In genomic region chr2:127769587-127769986, GRCh38 we compare ENCODE assay signal across 22 cellular contexts. TPM values are rescaled to one million over a fixed set of nuclear protein-coding genes. Genes with fewer than 3 reads are reported as not detected.
DNase-seq lines count a peak whose midpoint lies in the region; ATAC-seq and TF ChIP-seq lines count a peak whose summit lies in the region.
"Had no signal": no experiment of that assay in that cellular context is flagged by ENCODE, and none has a peak within 500 bp of the region (broad histone marks: within the 10 kb centered on the region; RNA-seq: fewer than 3 reads in every experiment).

No MANE protein-coding gene starts in this region.

- TF ChIP-seq CTCF in endothelial cell (IDR thresholded peaks at IDR 0.05; ENCODE audit: unreplicated experiment) = no peak

- H3K4me1 Mint-ChIP-seq in activated naive CD8-positive, alpha-beta T cell (ENCODE audit: low read depth) = peaks cover 15% of the 10 kb centered on the region
- H3K4me1 Mint-ChIP-seq in activated naive CD8-positive, alpha-beta T cell treated with anti-CD3 and anti-CD28 coated beads, Interleukin-2, amount 50 U/mL, for 24 hours = peaks cover 11% of the 10 kb centered on the region
- no peaks in the 10 kb centered on the region for H3K4me1 Mint-ChIP-seq in endothelial cell (ENCODE audit: unreplicated experiment)
- H3K4me1 Mint-ChIP-seq in stimulated activated memory B cell treated with anti-CD40 and anti-IgM and Interleukin-4, amounts not matched to agents 10 μg/mL and 1 μg/mL and 100 μg/mL, for 72 hours = peaks cover 8% of the 10 kb centered on the region
- H3K4me1 Mint-ChIP-seq: CD14-positive monocyte had no signal

- H3K27ac ChIP-seq in HUES6 (ENCODE audit: low read depth, low read length) = 0 out of 2 replicates have a peak overlapping the region, but pooled peaks have one; percentile 41
- H3K27ac ChIP-seq: ovary, right lobe of liver had no signal

- peak overlapping the region; percentile 59 for H3K27ac Mint-ChIP-seq in activated naive CD8-positive, alpha-beta T cell
- H3K27ac Mint-ChIP-seq in activated naive CD8-positive, alpha-beta T cell treated with anti-CD3 and anti-CD28 coated beads, Interleukin-2, amount 50 U/mL, for 24 hours = no peak overlapping the region
- peak overlapping the region; percentile 13 for H3K27ac Mint-ChIP-seq in endothelial cell (ENCODE audit: unreplicated experiment)
- H3K27ac Mint-ChIP-seq in stimulated activated memory B cell treated with anti-CD40 and anti-IgM and Interleukin-4, amounts not matched to agents 10 μg/mL and 1 μg/mL and 100 μg/mL, for 72 hours = peak overlapping the region; percentile 70

- H3K4me3 Mint-ChIP-seq in activated naive CD8-positive, alpha-beta T cell = no peak overlapping the region
- H3K4me3 Mint-ChIP-seq in activated naive CD8-positive, alpha-beta T cell treated with anti-CD3 and anti-CD28 coated beads, Interleukin-2, amount 50 U/mL, for 24 hours = no peak overlapping the region
- H3K4me3 Mint-ChIP-seq in endothelial cell (ENCODE audit: unreplicated experiment) = no peak overlapping the region
- H3K4me3 Mint-ChIP-seq in stimulated activated memory B cell treated with anti-CD40 and anti-IgM and Interleukin-4, amounts not matched to agents 10 μg/mL and 1 μg/mL and 100 μg/mL, for 72 hours = no peak overlapping the region
- H3K4me3 Mint-ChIP-seq: CD14-positive monocyte had no signal

- no peaks in the 10 kb centered on the region for H3K9me3 Mint-ChIP-seq in activated naive CD8-positive, alpha-beta T cell (ENCODE audit: low read depth)
- H3K9me3 Mint-ChIP-seq in activated naive CD8-positive, alpha-beta T cell treated with anti-CD3 and anti-CD28 coated beads, Interleukin-2, amount 50 U/mL, for 24 hours = no peaks in the 10 kb centered on the region
- H3K9me3 Mint-ChIP-seq in endothelial cell (ENCODE audit: unreplicated experiment) = no peaks in the 10 kb centered on the region
- no peaks in the 10 kb centered on the region for H3K9me3 Mint-ChIP-seq in stimulated activated memory B cell treated with anti-CD40 and anti-IgM and Interleukin-4, amounts not matched to agents 10 μg/mL and 1 μg/mL and 100 μg/mL, for 72 hours
- H3K9me3 Mint-ChIP-seq: CD14-positive monocyte had no signal

- no peaks in the 10 kb centered on the region for H3K9me3 ChIP-seq in HUES6 (ENCODE audit: control insufficient read depth, insufficient read depth, low read depth, low read length)
- H3K9me3 ChIP-seq: ovary, right lobe of liver had no signal

- peaks cover 7% of the 10 kb centered on the region for H3K36me3 Mint-ChIP-seq in activated naive CD8-positive, alpha-beta T cell
- peaks cover 34% of the 10 kb centered on the region for H3K36me3 Mint-ChIP-seq in activated naive CD8-positive, alpha-beta T cell treated with anti-CD3 and anti-CD28 coated beads, Interleukin-2, amount 50 U/mL, for 24 hours (ENCODE audit: low read depth)
- H3K36me3 Mint-ChIP-seq in endothelial cell (ENCODE audit: low read depth, unreplicated experiment) = peaks cover 14% of the 10 kb centered on the region
- H3K36me3 Mint-ChIP-seq in stimulated activated memory B cell treated with anti-CD40 and anti-IgM and Interleukin-4, amounts not matched to agents 10 μg/mL and 1 μg/mL and 100 μg/mL, for 72 hours = peaks cover 28% of the 10 kb centered on the region

- H3K9ac ChIP-seq in HUES6 (ENCODE audit: low read length) = no peak overlapping the region
- H3K9ac ChIP-seq: GM23248 had no signal

- H3K4me1 ChIP-seq in HUES6 (ENCODE audit: control insufficient read depth, insufficient read depth, low read length) = no peaks in the 10 kb centered on the region
- H3K4me1 ChIP-seq: right lobe of liver had no signal

- DNase-seq in activated naive CD8-positive, alpha-beta T cell treated with anti-CD3 and anti-CD28 coated beads, Interleukin-2, amount 50 U/mL, for 24 hours = no peak
- DNase-seq in endothelial cell (ENCODE audit: low spot score) (no peak), H4 (ENCODE audit: low spot score) (no peak), NCI-H510A (lab: John Stamatoyannopoulos, UW) (no peak), HT-29 (ENCODE audit: low spot score) (no peak)
- DNase-seq: activated CD4-positive, alpha-beta T cell treated with anti-CD3 and anti-CD28 coated beads for 1 hour; activated effector memory CD4-positive, alpha-beta T cell treated with Interleukin-2 at 50 U/mL for 16 hours; amygdala; foreskin keratinocyte; GDM1; GM23248; hippocampal formation; NCI-H1092; NCI-H2081; ovary; right lobe of liver; RPMI8226; T1000 had no signal

- H3K27me3 Mint-ChIP-seq in activated naive CD8-positive, alpha-beta T cell = no peaks in the 10 kb centered on the region
- H3K27me3 Mint-ChIP-seq in activated naive CD8-positive, alpha-beta T cell treated with anti-CD3 and anti-CD28 coated beads, Interleukin-2, amount 50 U/mL, for 24 hours = no peaks in the 10 kb centered on the region
- no peaks in the 10 kb centered on the region for H3K27me3 Mint-ChIP-seq in endothelial cell (ENCODE audit: unreplicated experiment)
- H3K27me3 Mint-ChIP-seq in stimulated activated memory B cell treated with anti-CD40 and anti-IgM and Interleukin-4, amounts not matched to agents 10 μg/mL and 1 μg/mL and 100 μg/mL, for 72 hours = no peaks in the 10 kb centered on the region

- H3K4me3 ChIP-seq in HUES6 (ENCODE audit: low read depth, low read length) = no peak overlapping the region
- H3K4me3 ChIP-seq: GM23248, ovary, right lobe of liver had no signal

- H3K36me3 ChIP-seq in HUES6 (ENCODE audit: control insufficient read depth, insufficient read depth, low read length) = peaks cover 61% of the 10 kb centered on the region
- H3K36me3 ChIP-seq: ovary had no signal

- ATAC-seq in activated naive CD8-positive, alpha-beta T cell treated with anti-CD3 and anti-CD28 coated beads, Interleukin-2, amount 50 U/mL, for 24 hours = no peak
- ATAC-seq in stimulated activated memory B cell treated with anti-CD40 and anti-IgM and Interleukin-4, amounts not matched to agents 10 μg/mL and 1 μg/mL and 100 μg/mL, for 72 hours = no peak
- ATAC-seq: foreskin keratinocyte, right lobe of liver had no signal

- no peaks in the 10 kb centered on the region for H3K27me3 ChIP-seq in HUES6 (ENCODE audit: control insufficient read depth, insufficient read depth, low read length)
- H3K27me3 ChIP-seq: foreskin keratinocyte, ovary, right lobe of liver had no signal

RNA-seq across cellular contexts. Expression of gene WDR33, which starts 41.4 kb away (rescaled TPM):
- total RNA-seq in endothelial cell (ENCODE audit: unreplicated experiment) = 52.1 TPM
- 11.1 and 29.9 TPM in 2 replicates for total RNA-seq in H4 (2014; rRNA removed; shearing (Covaris generic))
- total RNA-seq in HT-29 (2014; rRNA removed; shearing (Covaris generic)) = 23.4 and 26.0 TPM in 2 replicates
